Comparison of ENCODE assay signal across 1 cellular context in genomic region chr4:142559986-142560385, GRCh38.
TF ChIP-seq lines count a peak whose summit lies in the region.

No MANE protein-coding gene starts in this region.

TF ChIP-seq in GM12878, 131 proteins besides CTCF, POLR2A, EP300 and RAD21 (continued from another document):
- TF ChIP-seq ZNF592 (IDR thresholded peaks at IDR 0.05) (no peak), CEBPB (IDR thresholded peaks at IDR 0.05; ENCODE audit: borderline replicate concordance in 1 of 2, low read depth in 2 of 2, low read length in 2 of 2) (no peak), BRCA1 (IDR thresholded peaks at IDR 0.05; ENCODE audit: low read depth, low read length) (no peak), PML (IDR thresholded peaks at IDR 0.05; ENCODE audit: low read length) (no peak), EGR1 (IDR thresholded peaks at IDR 0.05; ENCODE audit: borderline replicate concordance in 1 of 2, low read depth in 2 of 2, low read length in 2 of 2) (no peak), FOS (IDR thresholded peaks at IDR 0.05; ENCODE audit: borderline replicate concordance, extremely low read depth, insufficient read length) (no peak), RB1 (IDR thresholded peaks at IDR 0.05; ENCODE audit: borderline replicate concordance) (no peak), MTA3 (IDR thresholded peaks at IDR 0.05; ENCODE audit: borderline replicate concordance, low read length) (no peak), GATAD2B (conservative IDR thresholded peaks at IDR 0.05; ENCODE audit: low read depth) (no peak), SUZ12 (IDR thresholded peaks at IDR 0.05; ENCODE audit: unreplicated experiment) (no peak), ESRRA (IDR thresholded peaks at IDR 0.05; ENCODE audit: low read length) (no peak), GABPA (IDR thresholded peaks at IDR 0.05; ENCODE audit: low read depth) (no peak), STAT3 (IDR thresholded peaks at IDR 0.05; ENCODE audit: low read depth, low read length) (no peak), NR2C1 (IDR thresholded peaks at IDR 0.05) (no peak), WRNIP1 (IDR thresholded peaks at IDR 0.05; ENCODE audit: borderline replicate concordance, low read depth, low read length) (no peak), TCF3 (IDR thresholded peaks at IDR 0.05; ENCODE audit: borderline replicate concordance, insufficient read depth, low read depth, low read length) (no peak), ELK1 (IDR thresholded peaks at IDR 0.05; ENCODE audit: low read depth, low read length) (no peak), ZNF274 (IDR thresholded peaks at IDR 0.05; ENCODE audit: insufficient read depth, insufficient read length) (no peak)
